11 cellular contexts compared by ENCODE assay signal in genomic region chr16:50603206-50604064, GRCh38. TPM values are rescaled to one million over a fixed set of nuclear protein-coding genes. Genes with fewer than 3 reads are reported as not detected.
DNase-seq lines count a peak whose midpoint lies in the region; ATAC-seq and TF ChIP-seq lines count a peak whose summit lies in the region.
"Had no signal": no experiment of that assay in that cellular context is flagged by ENCODE, and none has a peak within 500 bp of the region (broad histone marks: within the 10 kb centered on the region; RNA-seq: fewer than 3 reads in every experiment).

No MANE protein-coding gene starts in this region.

- ATAC-seq in omental fat pad (ENCODE audit: low FRiP score) (peak; percentile 37), HG03108 (IDR thresholded peaks at IDR 0.05; ENCODE audit: unreplicated experiment) (no peak)

- H3K27ac ChIP-seq in SJSA1: peak overlapping the region; percentile 46

- DNase-seq in Ammon's horn (ENCODE audit: low spot score) (peak; percentile 30), SJSA1 (ENCODE audit: low read depth in 1 of 2, low spot score in 2 of 2) (peak; percentile 85 to 86), fibroblast of the aortic adventitia (ENCODE audit: low read depth) (peak; percentile 73), omental fat pad (ENCODE audit: low spot score) (no peak), pons (ENCODE audit: low spot score) (no peak), HPDE6-E6E7 (ENCODE audit: extremely low spot score) (no peak), LoVo (ENCODE audit: low spot score) (no peak)
- DNase-seq: dermis blood vessel endothelial cell, kidney glomerular epithelial cell, NCI-H1436 treated with DMSO at 0.1 percent for 48 hours had no signal

- no peaks in the 10 kb centered on the region for H3K27me3 ChIP-seq in SJSA1 (replicated peaks)

- no peaks in the 10 kb centered on the region for H3K9me3 ChIP-seq in SJSA1 (replicated peaks)

- H3K36me3 ChIP-seq in SJSA1: no peaks in the 10 kb centered on the region

- H3K4me3 ChIP-seq in SJSA1 (no peak overlapping the region), fibroblast of the aortic adventitia (ENCODE audit: low read depth, low read length) (no peak overlapping the region)

- peaks cover 23% of the 10 kb centered on the region for H3K4me1 ChIP-seq in SJSA1 (replicated peaks)

- no peak for TF ChIP-seq CTCF in fibroblast of the aortic adventitia (IDR thresholded peaks at IDR 0.05; ENCODE audit: insufficient read depth, low read length)
- TF ChIP-seq CTCF in omental fat pad (IDR thresholded peaks at IDR 0.05): no peak

RNA-seq across cellular contexts. Expression of gene NKD1, which starts 55.2 kb away (rescaled TPM):
- total RNA-seq in SJSA1 (2014; rRNA removed; shearing (Covaris generic)): 0.06 and 0.42 TPM in 2 replicates
- total RNA-seq in fibroblast of the aortic adventitia (ENCODE audit: low replicate concordance) (0.09 TPM in 1 of 2 replicates, not detected in the other), omental fat pad (10 to 100 TPM in 1 of 4 donors, 1 to 10 TPM in 3; 2.2 to 11.6 (median 3.1) TPM)
- total RNA-seq: dermis blood vessel endothelial cell had no signal

Comparison
In these comparisons a context has a peak if more than half of its experiments do, and no peak if none do; other contexts are left out.
1. DNase-seq: peak in Ammon's horn (single experiment), SJSA1 (2 of 2) and fibroblast of the aortic adventitia (single experiment); none in omental fat pad (single experiment), pons (single experiment), HPDE6-E6E7 (single experiment) and LoVo (single experiment).